8 cellular contexts compared by ENCODE assay signal in the genomic region with DNA sequence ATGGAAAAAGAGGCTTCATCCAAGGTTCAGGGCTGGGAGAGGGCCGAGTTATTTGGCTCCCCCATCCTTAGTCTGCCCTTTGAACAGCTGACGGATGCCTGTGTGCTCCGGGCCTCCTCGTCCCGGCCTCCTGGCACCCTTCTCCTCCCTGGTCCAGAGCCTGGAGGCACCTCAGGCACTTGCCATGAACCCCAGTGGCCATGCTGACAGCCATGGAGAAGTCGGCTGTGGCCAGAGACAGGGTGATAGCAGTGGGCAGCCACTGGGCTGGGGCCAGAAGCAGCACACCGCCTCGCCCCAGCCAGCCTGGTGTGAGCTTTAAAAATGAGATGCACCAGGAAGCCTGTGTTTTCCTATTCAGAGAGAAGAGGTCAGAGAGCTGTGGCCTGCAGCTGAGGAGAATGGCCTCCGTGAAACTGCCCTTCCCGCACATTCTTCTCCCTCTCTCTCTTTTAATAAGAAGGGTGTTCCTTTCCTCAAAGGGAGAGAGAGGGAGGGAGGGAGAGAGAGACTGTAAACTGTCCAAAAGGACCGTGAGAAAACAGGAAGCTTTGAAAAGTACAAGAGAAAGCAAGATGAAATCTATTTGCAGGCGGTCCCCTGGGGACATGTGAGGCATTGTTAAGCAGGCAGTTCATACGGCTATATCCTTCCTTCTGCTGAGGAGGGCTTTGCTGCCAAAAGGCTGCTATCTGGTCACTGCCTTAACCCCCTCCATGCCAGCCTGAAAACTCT. TPM values are rescaled to one million over a fixed set of nuclear protein-coding genes. Genes with fewer than 3 reads are reported as not detected.
A peak's percentile ranks its signal among the peaks of the same experiment; 100 is the strongest.
DNase-seq lines count a peak whose midpoint lies in the region; ATAC-seq and TF ChIP-seq lines count a peak whose summit lies in the region.

No MANE protein-coding gene starts in this region.

- no peak overlapping the region for H3K4me3 Mint-ChIP-seq in activated CD8-positive, alpha-beta memory T cell treated with anti-CD3 and anti-CD28 coated beads, Interleukin-2, amount 10 ng/mL, durations not matched to agents 7 days and 5 days

- ATAC-seq in GM18868 (IDR thresholded peaks at IDR 0.05; ENCODE audit: unreplicated experiment) (peak; percentile 86), HG02938 (IDR thresholded peaks at IDR 0.05; ENCODE audit: unreplicated experiment) (peak; percentile 59), SK-N-SH treated with all-trans-retinoic acid at 6 μM for 48 hours (peak; percentile 80)
- no peak for ATAC-seq in activated CD8-positive, alpha-beta memory T cell treated with anti-CD3 and anti-CD28 coated beads, Interleukin-2, amount 10 ng/mL, durations not matched to agents 7 days and 5 days

- H3K4me3 ChIP-seq in WERI-Rb-1 (ENCODE audit: low read depth, low read length), result no peak overlapping the region

- no peaks in the 10 kb centered on the region for H3K36me3 Mint-ChIP-seq in activated CD8-positive, alpha-beta memory T cell treated with anti-CD3 and anti-CD28 coated beads, Interleukin-2, amount 10 ng/mL, durations not matched to agents 7 days and 5 days

- TF ChIP-seq CTCF in WERI-Rb-1 (IDR thresholded peaks at IDR 0.05; ENCODE audit: low read depth, low read length), result no peak

- DNase-seq in globus pallidus (ENCODE audit: low spot score), result peak; percentile 20
- DNase-seq in retina, result peak; percentile 47
- no peak for DNase-seq in activated CD8-positive, alpha-beta memory T cell treated with anti-CD3 and anti-CD28 coated beads, Interleukin-2, amount 10 ng/mL, durations not matched to agents 7 days and 5 days
- no peak for DNase-seq in WERI-Rb-1
- DNase-seq in stimulated activated CD4-positive, alpha-beta T cell treated with anti-CD3 and anti-CD28 coated beads, Interleukin-2, amount 100 ng/mL, for 24 hours, result no peak

- H3K9me3 ChIP-seq in WERI-Rb-1 (ENCODE audit: severe bottlenecking), result no peaks in the 10 kb centered on the region

- no peak overlapping the region for H3K27ac ChIP-seq in WERI-Rb-1

- H3K36me3 ChIP-seq in WERI-Rb-1, result no peaks in the 10 kb centered on the region

- H3K9me3 Mint-ChIP-seq in activated CD8-positive, alpha-beta memory T cell treated with anti-CD3 and anti-CD28 coated beads, Interleukin-2, amount 10 ng/mL, durations not matched to agents 7 days and 5 days (ENCODE audit: low read depth), result no peaks in the 10 kb centered on the region

- no peaks in the 10 kb centered on the region for H3K27me3 ChIP-seq in WERI-Rb-1 (ENCODE audit: insufficient read depth, low read depth, severe bottlenecking)

- no peak overlapping the region for H3K27ac Mint-ChIP-seq in activated CD8-positive, alpha-beta memory T cell treated with anti-CD3 and anti-CD28 coated beads, Interleukin-2, amount 10 ng/mL, durations not matched to agents 7 days and 5 days

- CTCF ChIA-PET in activated CD8-positive, alpha-beta memory T cell treated with anti-CD3 and anti-CD28 coated beads, Interleukin-2, amount 10 ng/mL, durations not matched to agents 7 days and 5 days (lab: Charles Lee), result no interaction called here

- H3K27me3 Mint-ChIP-seq in activated CD8-positive, alpha-beta memory T cell treated with anti-CD3 and anti-CD28 coated beads, Interleukin-2, amount 10 ng/mL, durations not matched to agents 7 days and 5 days, result peaks cover 6% of the 10 kb centered on the region

- H3K4me1 Mint-ChIP-seq in activated CD8-positive, alpha-beta memory T cell treated with anti-CD3 and anti-CD28 coated beads, Interleukin-2, amount 10 ng/mL, durations not matched to agents 7 days and 5 days, result no peaks in the 10 kb centered on the region

TF ChIP-seq in SK-N-SH treated with all-trans-retinoic acid at 6 μM for 48 hours, 23 proteins besides CTCF, POLR2A, EP300 and RAD21:
- TF ChIP-seq GLIS3 (CRISPR knock-in tag; IDR thresholded peaks at IDR 0.05), result no peak
- peak; percentile 47; the same call in 1 of the 2 replicates for TF ChIP-seq SNAI2 (CRISPR knock-in tag; IDR thresholded peaks at IDR 0.05)
- no peak for TF ChIP-seq RARB (CRISPR knock-in tag; IDR thresholded peaks at IDR 0.05)
- TF ChIP-seq ISL1 (CRISPR knock-in tag; IDR thresholded peaks at IDR 0.05), result 0 out of 2 replicates have a peak, but pooled peaks have one; percentile 10
TF ChIP-seq in SK-N-SH treated with all-trans-retinoic acid at 6 μM for 48 hours: peak in this region for 2.

RNA-seq across cellular contexts. Expression of a gene that starts 55.3 kb away (rescaled TPM):
- total RNA-seq in activated CD8-positive, alpha-beta memory T cell treated with anti-CD3 and anti-CD28 coated beads, Interleukin-2, amount 10 ng/mL, durations not matched to agents 7 days and 5 days, result not detected

Comparison
In these comparisons a context has a peak if more than half of its experiments do, and no peak if none do; other contexts are left out.
1. DNase-seq: peak in globus pallidus (single experiment) and retina (single experiment); none in activated CD8-positive, alpha-beta memory T cell treated with anti-CD3 and anti-CD28 coated beads, Interleukin-2, amount 10 ng/mL, durations not matched to agents 7 days and 5 days (single experiment), WERI-Rb-1 (single experiment) and stimulated activated CD4-positive, alpha-beta T cell treated with anti-CD3 and anti-CD28 coated beads, Interleukin-2, amount 100 ng/mL, for 24 hours (0 of 2).